7 cellular contexts compared by ENCODE assay signal in the genomic region with DNA sequence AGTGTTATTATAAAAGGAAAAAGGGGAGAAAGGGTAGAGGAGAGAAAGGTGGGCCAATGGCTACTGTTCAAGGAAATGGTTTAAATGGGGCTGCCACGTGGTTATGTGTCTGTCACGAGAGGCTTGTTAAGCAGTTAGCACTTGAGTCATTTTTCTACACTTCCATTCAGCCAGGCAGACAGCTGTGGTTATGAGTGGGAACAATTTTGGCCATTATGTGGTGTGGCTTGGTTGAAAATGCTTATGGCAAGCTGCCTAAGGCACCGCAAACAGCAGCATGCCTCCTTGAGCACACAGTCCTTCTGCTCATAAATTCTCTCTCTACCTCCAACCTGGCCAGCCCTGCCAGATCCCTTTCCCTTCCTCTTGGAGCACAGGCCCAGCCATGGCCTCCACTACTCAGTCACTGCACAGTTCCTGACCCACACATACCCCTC. TPM values are rescaled to one million over a fixed set of nuclear protein-coding genes. Genes with fewer than 3 reads are reported as not detected.
A peak's percentile ranks its signal among the peaks of the same experiment; 100 is the strongest.
DNase-seq lines count a peak whose midpoint lies in the region; ATAC-seq and TF ChIP-seq lines count a peak whose summit lies in the region.

No MANE protein-coding gene starts in this region.

- H3K9me3 Mint-ChIP-seq in neural crest cell: no peaks in the 10 kb centered on the region

- H3K4me1 Mint-ChIP-seq in neural crest cell: peaks cover 30% of the 10 kb centered on the region

- no peak for TF ChIP-seq CTCF in GM10266 (IDR thresholded peaks at IDR 0.05; ENCODE audit: control insufficient read depth, insufficient read depth, low read depth, missing control alignments)
- no peak for TF ChIP-seq CTCF in VCaP (conservative IDR thresholded peaks at IDR 0.05)
- no peak for TF ChIP-seq CTCF in neural crest cell (conservative IDR thresholded peaks at IDR 0.05)
- no peak for TF ChIP-seq CTCF in omental fat pad (IDR thresholded peaks at IDR 0.05)

- ATAC-seq in HG03457 (IDR thresholded peaks at IDR 0.05; ENCODE audit: unreplicated experiment) (peak; percentile 29), Right ventricle myocardium inferior (no peak), omental fat pad (ENCODE audit: low FRiP score) (no peak)

- intact Hi-C loops in Right ventricle myocardium inferior (cut with DNase I): no loop called here

- peak; percentile 80 for DNase-seq in GM10266 (ENCODE audit: extremely low spot score)
- no peak for DNase-seq in neural crest cell (ENCODE audit: low read depth, low spot score)
- DNase-seq in Right ventricle myocardium inferior (ENCODE audit: missing footprints): no peak
- no peak for DNase-seq in omental fat pad (ENCODE audit: low spot score)
- DNase-seq in NCI-H1694 (lab: John Stamatoyannopoulos, UW): no peak

- no peaks in the 10 kb centered on the region for H3K27me3 Mint-ChIP-seq in neural crest cell (ENCODE audit: low read depth)

- peak overlapping the region; percentile 81 for H3K4me3 Mint-ChIP-seq in neural crest cell

- no peak overlapping the region for H3K27ac Mint-ChIP-seq in neural crest cell (ENCODE audit: unreplicated experiment)

- H3K36me3 Mint-ChIP-seq in neural crest cell (ENCODE audit: low read depth): peaks cover 13% of the 10 kb centered on the region

- H3K27ac ChIP-seq in VCaP: peak overlapping the region; percentile 23; the same call in 1 of the 2 replicates

RNA-seq across cellular contexts. Expression of gene SRM, which starts 3.2 kb away (rescaled TPM):
- total RNA-seq in neural crest cell (147 and 152 TPM in 2 replicates), Right ventricle myocardium inferior (54.0 TPM), omental fat pad (100 to 1,000 TPM in 1 of 4 donors, 10 to 100 TPM in 3; 37.5 to 143 (median 53.8) TPM)

RNA-seq across cellular contexts. Expression of gene MASP2, which starts 15.9 kb away (rescaled TPM):
- total RNA-seq in neural crest cell: 0.14 TPM in 1 of 2 replicates, not detected in the other
- not detected for total RNA-seq in Right ventricle myocardium inferior
- total RNA-seq in omental fat pad: under 1 TPM in 1 of 4 donors, not detected in 3; 0.19 TPM

RNA-seq across cellular contexts. Expression of gene EXOSC10, which starts 36.7 kb away (rescaled TPM):
- 115 and 127 TPM in 2 replicates for total RNA-seq in neural crest cell
- 18.1 TPM for total RNA-seq in Right ventricle myocardium inferior
- total RNA-seq in omental fat pad: 10 to 100 TPM; 39.7 to 65.4 (median 56.9) TPM

RNA-seq across cellular contexts. Expression of gene TARDBP, which starts 50.5 kb away (rescaled TPM):
- total RNA-seq in neural crest cell (253 and 268 TPM in 2 replicates), Right ventricle myocardium inferior (107 TPM), omental fat pad (100 to 1,000 TPM in 2 of 4 donors, 10 to 100 TPM in 2; 73.8 to 188 (median 124) TPM)
